Comparison of ENCODE assay signal across 23 cellular contexts in the genomic region with DNA sequence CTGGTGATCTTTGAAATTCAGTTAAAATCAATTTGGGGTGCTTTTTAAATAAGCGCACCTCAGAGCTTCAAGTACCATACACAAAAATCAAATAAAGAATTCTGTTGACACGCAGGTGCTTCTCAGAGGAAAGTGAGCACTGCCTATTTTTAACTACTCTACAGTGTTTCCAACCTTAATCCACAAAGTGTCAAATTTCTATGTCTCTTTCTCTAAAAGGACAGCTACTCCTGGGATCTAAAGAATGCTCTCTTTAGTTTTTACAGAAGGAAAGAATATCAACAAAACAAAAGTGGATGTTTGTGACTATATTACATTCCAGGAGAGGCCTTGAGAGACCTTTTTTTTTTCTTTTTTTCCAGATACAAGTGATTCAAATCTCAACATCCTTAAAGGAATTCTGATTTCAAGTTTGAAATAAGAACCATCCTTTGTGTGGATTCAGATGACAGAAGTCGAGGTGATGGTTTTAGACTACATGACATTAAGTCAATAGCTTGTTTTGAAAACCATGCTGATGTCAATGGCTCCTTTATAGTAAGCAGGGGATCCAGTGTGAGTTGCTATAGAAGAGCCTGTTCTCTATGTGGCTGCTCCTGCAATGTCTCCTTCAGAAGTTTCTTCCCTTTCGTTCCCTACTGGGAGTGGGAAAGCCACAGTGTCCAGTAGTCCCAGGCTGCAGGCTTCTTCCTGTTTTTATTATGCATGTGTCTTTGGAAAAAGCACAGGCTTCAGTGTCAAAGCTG.
"Had no signal": no experiment of that assay in that cellular context is flagged by ENCODE, and none has a peak within 500 bp of the region (broad histone marks: within the 10 kb centered on the region; RNA-seq: fewer than 3 reads in every experiment).

No MANE protein-coding gene starts in this region.

- DNase-seq: activated naive CD4-positive, alpha-beta T cell; activated T-cell treated with anti-CD3 and anti-CD28 coated beads, Interleukin-2, amount 50 U/mL, for 1 hour; adrenal gland; brain microvascular endothelial cell; caudate nucleus; effector memory CD4-positive, alpha-beta T cell; foreskin melanocyte; glutamatergic neuron; left ventricle myocardium superior; mammary epithelial cell; natural killer cell; stimulated activated CD4-positive, alpha-beta T cell treated with anti-CD3 and anti-CD28 coated beads, Interleukin-2, amount 100 ng/mL, for 48 hours; stimulated activated naive CD4-positive, alpha-beta T cell treated with Interleukin-2 at 50 U/mL for 16 hours; T-helper 9 cell; upper lobe of right lung had no signal

- H3K36me3 ChIP-seq: adrenal gland, ascending aorta, brain microvascular endothelial cell, prostate gland, upper lobe of right lung had no signal

- H3K4me3 Mint-ChIP-seq: activated naive CD8-positive, alpha-beta T cell; mesothelial cell of epicardium; natural killer cell had no signal

- H3K79me2 ChIP-seq: hepatocyte had no signal

- H3K9me3 ChIP-seq: adrenal gland, ascending aorta, prostate gland, upper lobe of right lung had no signal

- ATAC-seq: esophagus mucosa, left ventricle myocardium superior, natural killer cell, upper lobe of right lung had no signal

- H3K27ac Mint-ChIP-seq: activated naive CD8-positive, alpha-beta T cell; mesothelial cell of epicardium; natural killer cell had no signal

- H3K27me3 ChIP-seq: adrenal gland, ascending aorta, brain microvascular endothelial cell, hepatocyte, upper lobe of right lung had no signal

- H3K4me1 Mint-ChIP-seq: natural killer cell had no signal

- H3K4me1 ChIP-seq: ascending aorta, prostate gland, upper lobe of right lung had no signal

- H3K36me3 Mint-ChIP-seq: activated naive CD8-positive, alpha-beta T cell; mesothelial cell of epicardium; natural killer cell had no signal

- H3K27ac ChIP-seq: adrenal gland, ascending aorta, brain microvascular endothelial cell, hepatocyte, prostate gland, upper lobe of right lung had no signal

- FAIRE-seq: colon, endothelial cell of umbilical vein had no signal

- H3K4me2 ChIP-seq: hepatocyte had no signal

- H2AFZ ChIP-seq: hepatocyte had no signal

- H3K9me3 Mint-ChIP-seq: mesothelial cell of epicardium had no signal

- H3K4me3 ChIP-seq: adrenal gland, ascending aorta, hepatocyte, prostate gland, upper lobe of right lung had no signal
